In genomic region chr17:81160306-81160705, GRCh38 we compare ENCODE assay signal across 1 cellular context.
TF ChIP-seq lines count a peak whose summit lies in the region.

No MANE protein-coding gene starts in this region.

TF ChIP-seq in endothelial cell of umbilical vein, 7 proteins besides CTCF, POLR2A, EP300 and RAD21:
- TF ChIP-seq FOS (IDR thresholded peaks at IDR 0.05; ENCODE audit: borderline replicate concordance, insufficient read depth, low read length) = no peak
- no peak for TF ChIP-seq POLR2AphosphoS5 (IDR thresholded peaks at IDR 0.05; ENCODE audit: insufficient read depth, low read depth, low read length)
- no peak for TF ChIP-seq JUN (IDR thresholded peaks at IDR 0.05; ENCODE audit: borderline replicate concordance, insufficient read depth, insufficient read length, low read depth)
- TF ChIP-seq EZH2 (IDR thresholded peaks at IDR 0.05; ENCODE audit: borderline replicate concordance, low read depth, low read length, severe bottlenecking) = no peak
- TF ChIP-seq MYC (IDR thresholded peaks at IDR 0.05; ENCODE audit: low read depth, low read length) = no peak
- no peak for TF ChIP-seq MAX (IDR thresholded peaks at IDR 0.05; ENCODE audit: insufficient read depth, insufficient read length)
- no peak for TF ChIP-seq GATA2 (IDR thresholded peaks at IDR 0.05; ENCODE audit: insufficient read depth, insufficient read length, low read depth, low read length)
